In genomic region chr2:129748653-129749052, GRCh38 we compare ENCODE assay signal across 10 cellular contexts.
A peak's percentile ranks its signal among the peaks of the same experiment; 100 is the strongest.
DNase-seq lines count a peak whose midpoint lies in the region; ATAC-seq, FAIRE-seq and TF ChIP-seq lines count a peak whose summit lies in the region.
"Had no signal": no experiment of that assay in that cellular context is flagged by ENCODE, and none has a peak within 500 bp of the region (broad histone marks: within the 10 kb centered on the region; RNA-seq: fewer than 3 reads in every experiment).

No MANE protein-coding gene starts in this region.

- H3K4me3 ChIP-seq in RWPE2 (ENCODE audit: severe bottlenecking) = no peak overlapping the region
- H3K4me3 ChIP-seq in HepG2 (replicated peaks in 1 of 3; ENCODE audit: insufficient read depth in 1 of 3, low read depth in 2 of 3, low read length in 3 of 3) = no peak overlapping the region
- H3K4me3 ChIP-seq: SJSA1 had no signal

- in situ Hi-C loops in HepG2 (cut with HindIII; ENCODE audit: extremely low pct_ligation_motif_present, low pct_unique_long_range_greater_than_20kb) = no loop called here

- no peak for TF ChIP-seq RAD21 in HepG2 (CRISPR knock-in tag; IDR thresholded peaks at IDR 0.05)

- POLR2A ChIA-PET in HepG2 (lab: Yijun Ruan, JAX) = no interaction called here

- H3K4me1 ChIP-seq in RWPE2 (ENCODE audit: insufficient read depth, poor library complexity, severe bottlenecking) = no peaks in the 10 kb centered on the region
- no peaks in the 10 kb centered on the region for H3K4me1 ChIP-seq in HepG2 (ENCODE audit: insufficient read depth, low read length)
- H3K4me1 ChIP-seq: SJSA1 had no signal

- 10% methylated on average over 6 of the region's 6 CpGs for WGBS in HepG2 (ENCODE audit: low lambda C conversion rate)

- H4K20me1 ChIP-seq in HepG2 (ENCODE audit: insufficient read depth, low read length) = no peaks in the 10 kb centered on the region; the same call in 1 of the 2 replicates

- peak; percentile 59 for DNase-seq in ELF-1 (ENCODE audit: low read depth, low spot score)
- DNase-seq in Kasumi-1 (lab: John Stamatoyannopoulos, UW) = peak; percentile 31 to 32
- DNase-seq in RWPE2 (ENCODE audit: low spot score) = no peak
- DNase-seq in HepG2 (ENCODE audit: low spot score) = peak; percentile 21
- no peak for DNase-seq in D721Med (ENCODE audit: insufficient read length, low spot score)
- no peak for DNase-seq in HTR-8/SVneo (ENCODE audit: insufficient read length, low spot score)
- DNase-seq: kidney glomerular epithelial cell had no signal

- intact Hi-C loops in HepG2 (cut with micrococcal nuclease; ENCODE audit: unreplicated experiment) = no loop called here

- H3K79me2 ChIP-seq in HepG2 (ENCODE audit: insufficient read depth, low read length) = no peaks in the 10 kb centered on the region

- no peak for TF ChIP-seq EP300 in HepG2 (IDR thresholded peaks at IDR 0.05; ENCODE audit: low read depth in 2 of 2, low read length in 2 of 2)
- TF ChIP-seq EP300 in HepG2 (CRISPR knock-in tag; IDR thresholded peaks at IDR 0.05; ENCODE audit: borderline replicate concordance) = no peak

- H3K9ac ChIP-seq in HepG2 (ENCODE audit: insufficient read depth, low read depth, low read length) = no peak overlapping the region

- H3K4me2 ChIP-seq in HepG2 (ENCODE audit: low read depth, low read length) = no peak overlapping the region

- peak; percentile 90 for ATAC-seq in RWPE2 (ENCODE audit: low read depth)
- peak; percentile 87 for ATAC-seq in HepG2
- no peak for ATAC-seq in HG03378 (IDR thresholded peaks at IDR 0.05; ENCODE audit: unreplicated experiment)
- no peak for ATAC-seq in HG03432 (IDR thresholded peaks at IDR 0.05; ENCODE audit: unreplicated experiment)

- no peak overlapping the region for H2AFZ ChIP-seq in HepG2 (ENCODE audit: low read length)

- FAIRE-seq in HepG2 (lab: Jason Lieb, UNC) (no peak), D721Med (lab: Jason Lieb, UNC) (no peak), HTR-8/SVneo (lab: Jason Lieb, UNC) (no peak)

- TF ChIP-seq POLR2A in HepG2 (IDR thresholded peaks at IDR 0.05; ENCODE audit: insufficient read depth in 1 of 2, low read depth in 2 of 2, low read length in 2 of 2) = no peak

- CTCF ChIA-PET in HepG2 (lab: Yijun Ruan, JAX; ENCODE audit: low intra/inter-chr PET ratio, low total read pairs) = no interaction called here

- peak; percentile 36 for TF ChIP-seq CTCF in RWPE2 (IDR thresholded peaks at IDR 0.05; ENCODE audit: poor library complexity, severe bottlenecking)
- peak; percentile 70 for TF ChIP-seq CTCF in HepG2 (CRISPR knock-in tag; IDR thresholded peaks at IDR 0.05)
- TF ChIP-seq CTCF in D721Med (IDR thresholded peaks at IDR 0.05; ENCODE audit: insufficient read depth, missing control alignments) = no peak

- H3K27me3 ChIP-seq in RWPE2 (ENCODE audit: insufficient read depth, poor library complexity, severe bottlenecking) (no peaks in the 10 kb centered on the region), HepG2 (ENCODE audit: control insufficient read depth in 1 of 2, insufficient read depth in 2 of 2, low read length in 2 of 2) (peaks cover 0 to 27% of the 10 kb centered on the region in 2 experiments; a peak in 2 of 5 replicates)
- H3K27me3 ChIP-seq: SJSA1 had no signal

- no peak overlapping the region for H3K27ac ChIP-seq in RWPE2 (ENCODE audit: poor library complexity, severe bottlenecking)
- H3K27ac ChIP-seq in HepG2 (ENCODE audit: extremely low read length, insufficient read depth, low read length) = no peak overlapping the region
- H3K27ac ChIP-seq: SJSA1 had no signal

- no peaks in the 10 kb centered on the region for H3K36me3 ChIP-seq in RWPE2 (ENCODE audit: low read depth)
- no peaks in the 10 kb centered on the region for H3K36me3 ChIP-seq in HepG2 (replicated peaks in 1 of 2; ENCODE audit: control insufficient read depth in 1 of 2, insufficient read depth in 2 of 2, low read length in 2 of 2)
- H3K36me3 ChIP-seq: SJSA1 had no signal

- BruUV-seq in HepG2 (replicated peaks; lab: Mats Ljungman, UMichigan) = no TSS peak

- no peaks in the 10 kb centered on the region for H3K9me3 ChIP-seq in RWPE2 (ENCODE audit: severe bottlenecking)
- H3K9me3 ChIP-seq in HepG2 (ENCODE audit: low read length) = no peaks in the 10 kb centered on the region
- H3K9me3 ChIP-seq: SJSA1 had no signal

TF ChIP-seq in HepG2, 621 proteins besides CTCF, POLR2A, EP300 and RAD21:
- TF ChIP-seq STAG1 (CRISPR knock-in tag; IDR thresholded peaks at IDR 0.05) (peak; percentile 66), ZBTB34 (CRISPR knock-in tag; IDR thresholded peaks at IDR 0.05) (no peak), ZNF660 (CRISPR knock-in tag; IDR thresholded peaks at IDR 0.05; ENCODE audit: borderline replicate concordance, low read depth) (no peak), ELF4 (CRISPR knock-in tag; IDR thresholded peaks at IDR 0.05; ENCODE audit: borderline replicate concordance) (no peak), THYN1 (CRISPR knock-in tag; IDR thresholded peaks at IDR 0.05; ENCODE audit: borderline replicate concordance, low read depth) (no peak), XRCC5 (optimal IDR thresholded peaks at IDR 0.05; ENCODE audit: low read length) (peak; percentile 26), EED (CRISPR knock-in tag; IDR thresholded peaks at IDR 0.05) (no peak), RFX1 (IDR thresholded peaks at IDR 0.05) (no peak), KAT2B (IDR thresholded peaks at IDR 0.05; ENCODE audit: borderline replicate concordance, low read depth, low read length) (0 out of 2 replicates have a peak, but pooled peaks have one; percentile 8), ZNF253 (CRISPR knock-in tag; IDR thresholded peaks at IDR 0.05; ENCODE audit: borderline replicate concordance) (no peak), EEA1 (CRISPR knock-in tag; IDR thresholded peaks at IDR 0.05; ENCODE audit: borderline replicate concordance) (no peak)

Comparison
In these comparisons a context has a peak if more than half of its experiments do, and no peak if none do; other contexts are left out.
1. DNase-seq: peak in ELF-1 (single experiment), Kasumi-1 (2 of 2) and HepG2 (single experiment); none in RWPE2 (single experiment), D721Med (single experiment) and HTR-8/SVneo (single experiment).
2. ATAC-seq: peak in RWPE2 (single experiment) and HepG2 (single experiment); none in HG03378 (single experiment) and HG03432 (single experiment).